ENCODE assay signal across 10 cellular contexts in the genomic region with DNA sequence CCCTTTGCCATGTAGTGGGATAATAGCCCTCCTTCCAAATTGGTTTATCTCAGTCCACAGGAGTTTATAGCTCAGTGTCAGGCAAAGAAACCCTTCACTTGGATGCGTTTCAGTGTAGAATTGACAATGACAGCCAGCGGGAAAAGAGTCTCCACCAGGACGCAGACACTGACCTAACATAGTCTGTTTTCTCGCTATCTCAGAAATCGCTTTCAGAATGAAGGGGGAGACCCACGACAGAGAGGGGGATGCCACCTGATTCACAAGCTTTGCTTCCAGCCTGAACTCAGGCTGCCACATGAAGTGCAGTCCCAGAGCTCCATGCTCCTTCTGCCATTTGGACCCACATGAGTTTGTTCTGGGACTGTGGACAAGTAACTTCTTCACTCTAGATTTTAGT. TPM values are rescaled to one million over a fixed set of nuclear protein-coding genes. Genes with fewer than 3 reads are reported as not detected.
"Had no signal": no experiment of that assay in that cellular context is flagged by ENCODE, and none has a peak within 500 bp of the region (broad histone marks: within the 10 kb centered on the region; RNA-seq: fewer than 3 reads in every experiment).

No MANE protein-coding gene starts in this region.

- DNase-seq: GOT3, HFFc6 had no signal

- H3K4me1 ChIP-seq: HAP-1 had no signal

- H3K27ac ChIP-seq: GM23248, HL-60 had no signal

- H3K4me3 ChIP-seq: GM23248, HAP-1 had no signal

- H3K9me3 ChIP-seq: HAP-1 had no signal

- H3K36me3 ChIP-seq: HAP-1 had no signal

- H2AFZ ChIP-seq: GM23248 had no signal

- ATAC-seq: HCT116, HepG2 had no signal

- H3K9ac ChIP-seq: GM23248 had no signal

RNA-seq across cellular contexts. Expression of a gene that starts 43.6 kb away (rescaled TPM):
- total RNA-seq: GM23248, H4, HepG2, HT1080 had no signal
- polyA plus RNA-seq: GM23248, HepG2, IgD-negative memory B cell had no signal
